ENCODE assay signal across 10 cellular contexts in the genomic region with DNA sequence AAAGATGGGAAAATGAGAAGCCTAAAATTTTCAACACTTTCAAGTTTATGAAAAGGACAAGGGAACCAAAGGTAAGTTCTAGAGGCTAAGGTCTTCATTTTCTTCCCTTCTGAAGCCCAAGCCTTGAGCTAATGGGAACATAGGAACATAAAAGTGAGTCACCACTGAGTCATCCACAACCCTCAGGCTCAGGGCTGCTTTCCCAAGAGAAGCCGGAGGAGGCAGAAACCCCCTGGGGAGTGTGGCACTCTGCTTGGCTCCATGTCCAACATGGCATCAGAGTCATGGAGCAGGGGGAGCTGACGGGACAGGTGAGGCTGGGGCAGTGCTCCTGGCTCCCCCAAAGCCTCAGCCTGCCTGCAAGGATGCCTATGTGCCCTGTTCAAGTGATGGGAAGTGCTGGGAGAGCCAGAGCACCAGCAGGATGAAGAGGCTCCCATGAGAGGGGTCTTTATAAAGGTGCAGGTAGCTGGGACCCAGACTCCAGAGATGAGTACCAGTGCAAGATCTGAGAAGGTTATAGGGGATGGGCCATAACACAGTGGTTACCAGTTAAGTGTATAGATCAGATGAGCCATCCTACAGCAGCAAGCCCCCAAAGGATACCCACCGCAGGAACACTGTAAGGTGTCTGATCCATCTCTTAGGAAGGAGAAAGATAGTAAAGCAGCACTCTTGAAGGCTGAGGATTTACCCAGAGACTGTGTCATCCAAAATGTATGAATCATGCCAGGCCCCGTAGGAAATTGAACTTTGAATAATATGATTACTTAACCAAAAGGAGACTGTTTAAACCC. TPM values are rescaled to one million over a fixed set of nuclear protein-coding genes. Genes with fewer than 3 reads are reported as not detected.
DNase-seq lines count a peak whose midpoint lies in the region; ATAC-seq, FAIRE-seq and TF ChIP-seq lines count a peak whose summit lies in the region.
"Had no signal": no experiment of that assay in that cellular context is flagged by ENCODE, and none has a peak within 500 bp of the region (broad histone marks: within the 10 kb centered on the region; RNA-seq: fewer than 3 reads in every experiment).

No MANE protein-coding gene starts in this region.

- H3K4me3 ChIP-seq in GM23248 (no peak overlapping the region), PC-3 (ENCODE audit: low read length) (peak overlapping the region; percentile 23; the same call in 1 of the 2 replicates), epithelial cell of proximal tubule (ENCODE audit: low read depth, low read length) (no peak overlapping the region), psoas muscle (no peak overlapping the region)
- H3K4me3 ChIP-seq: skin epidermis had no signal

- H4K20me1 ChIP-seq in GM23248 (ENCODE audit: insufficient read depth) (no peaks in the 10 kb centered on the region), PC-3 (ENCODE audit: low read length) (no peaks in the 10 kb centered on the region)

- H3F3A ChIP-seq in GM23248 (ENCODE audit: insufficient read depth) (peaks cover 14% of the 10 kb centered on the region; the same call in 1 of the 2 replicates), PC-3 (ENCODE audit: low read length, unreplicated experiment) (no peaks in the 10 kb centered on the region)

- H3K79me2 ChIP-seq in GM23248 (ENCODE audit: insufficient read depth): no peaks in the 10 kb centered on the region
- H3K79me2 ChIP-seq in PC-3 (ENCODE audit: low read length): no peaks in the 10 kb centered on the region

- H3K9me3 ChIP-seq in GM23248 (ENCODE audit: low read depth) (no peaks in the 10 kb centered on the region), PC-3 (ENCODE audit: low read length) (no peaks in the 10 kb centered on the region), psoas muscle (no peaks in the 10 kb centered on the region)

- TF ChIP-seq CTCF in PC-3 (conservative IDR thresholded peaks at IDR 0.05; ENCODE audit: low read depth, low read length) (0 out of 2 replicates have a peak, but pooled peaks have one; percentile 26), epithelial cell of proximal tubule (conservative IDR thresholded peaks at IDR 0.05; ENCODE audit: low read depth, low read length) (peak; percentile 27), psoas muscle (IDR thresholded peaks at IDR 0.05) (no peak)

- H3K4me1 ChIP-seq in GM23248 (ENCODE audit: insufficient read depth): peaks cover 18% of the 10 kb centered on the region
- H3K4me1 ChIP-seq in PC-3 (ENCODE audit: insufficient read depth, low read length): peaks cover 19% of the 10 kb centered on the region
- no peaks in the 10 kb centered on the region for H3K4me1 ChIP-seq in psoas muscle

- 26 to 27% methylated on average over 4 of the region's 4 CpGs for WGBS in GM23248 (ENCODE audit: low coverage in 1 of 2, low lambda C conversion rate in 2 of 2, missing lambda C conversion rate in 2 of 2), 2 experiments
- WGBS in psoas muscle, 3 donors: 43 to 68% (median 47%) methylated on average over 4 of the region's 4 CpGs

- FAIRE-seq in GM19239 (lab: Jason Lieb, UNC): no peak

- no peaks in the 10 kb centered on the region for H3K36me3 ChIP-seq in GM23248 (ENCODE audit: low read depth)
- no peaks in the 10 kb centered on the region for H3K36me3 ChIP-seq in PC-3 (ENCODE audit: low read depth, low read length)
- H3K36me3 ChIP-seq in psoas muscle (ENCODE audit: insufficient read depth in 1 of 2, low read depth in 1 of 2): no peaks in the 10 kb centered on the region

- H3K9ac ChIP-seq in GM23248 (peak overlapping the region; percentile 6; the same call in 1 of the 2 replicates), PC-3 (ENCODE audit: low read length) (peak overlapping the region; percentile 79)

- intact Hi-C loops in PC-3 (cut with micrococcal nuclease) (loop anchor here (5.0 kb wide), 1 partner anchor 37 kb away; no protein-coding TSS in a partner anchor), psoas muscle (cut with DNase I) (no loop called here)

- no peak overlapping the region; the same call in 1 of the 2 replicates for H2AFZ ChIP-seq in GM23248
- H2AFZ ChIP-seq in PC-3 (ENCODE audit: low read length): peak overlapping the region; percentile 54

- in situ Hi-C loops in GM23248 (cut with MboI): no loop called here

- H3K9me2 ChIP-seq in GM23248 (ENCODE audit: insufficient read depth) (no peaks in the 10 kb centered on the region), PC-3 (replicated peaks; ENCODE audit: low read length) (no peaks in the 10 kb centered on the region)

- H3K4me2 ChIP-seq in GM23248 (ENCODE audit: unreplicated experiment) (peak overlapping the region; percentile 18), PC-3 (ENCODE audit: low read length) (peak overlapping the region; percentile 77)

- no TSS peak for BruUV-seq in PC-3 (replicated peaks; lab: Mats Ljungman, UMichigan)

- H3K27me3 ChIP-seq in GM23248 (replicated peaks; ENCODE audit: insufficient read depth) (0 out of 2 replicates have a peak, but pooled peaks cover 5% of the 10 kb centered on the region), PC-3 (ENCODE audit: low read length) (no peaks in the 10 kb centered on the region), psoas muscle (ENCODE audit: insufficient read depth in 3 of 3, low read length in 2 of 3) (peaks cover 0 to 2% (median 0%) of the 10 kb centered on the region in 3 donors)

- CTCF ChIA-PET in PC-3 (lab: Charles Lee): interaction anchor here (0.7 to 1.0 kb wide), 2 partner anchors 14 to 451 kb away, joined by 4 read pairs; no protein-coding TSS in a partner anchor

- DNase-seq in GM23248 (peak; percentile 93), PC-3 (peak; percentile 96), epithelial cell of proximal tubule (ENCODE audit: low read depth) (peak; percentile 86), psoas muscle (no peak), activated T-cell treated with anti-CD3 and anti-CD28 coated beads for 4 hours (no peak), GM19239 (ENCODE audit: insufficient read length, low spot score) (no peak), NCI-H1105 (lab: John Stamatoyannopoulos, UW) (no peak)
- no peak for DNase-seq in stimulated activated CD4-positive, alpha-beta T cell treated with anti-CD3 and anti-CD28 coated beads, Interleukin-12 subunit alpha, Interleukin-12 subunit beta, amount 100 ng/mL, for 4 hours
- DNase-seq: activated naive CD4-positive, alpha-beta T cell treated with anti-CD3 and anti-CD28 coated beads for 36 hours had no signal

- peak overlapping the region; percentile 33 for H3K27ac ChIP-seq in GM23248
- H3K27ac ChIP-seq in PC-3 (ENCODE audit: low read length): peak overlapping the region; percentile 97
- H3K27ac ChIP-seq in psoas muscle: no peak overlapping the region

- POLR2A ChIA-PET in PC-3 (lab: Charles Lee; ENCODE audit: unreplicated experiment): interaction anchor here (0.5 kb wide), 1 partner anchor 221 kb away, joined by 11 read pairs; no protein-coding TSS in a partner anchor

- ATAC-seq in PC-3 (peak; percentile 94), psoas muscle (peak in 3 of 4 donors; percentile 60 to 63 (median 62))

RNA-seq across cellular contexts. Expression of gene RYR3, which starts 31.8 kb away (rescaled TPM):
- total RNA-seq in GM23248 (2014; rRNA removed; shearing (Covaris generic)): not detected in 2 replicates
- polyA plus RNA-seq in GM23248 (2016; fragmentation: Nextera tagmentation; extraction: Ambion mirVana) (0.26 and 0.28 TPM in 2 replicates), psoas muscle (1 to 10 TPM; 2.5 to 8.3 (median 3.2) TPM)
- total RNA-seq in PC-3 (2014; rRNA removed) (not detected in 2 replicates), epithelial cell of proximal tubule (0.75 TPM in 1 of 2 replicates, not detected in the other), psoas muscle (100 to 1,000 TPM in 2 of 4 donors, 10 to 100 TPM in 2; 24.0 to 159 (median 114) TPM)
- total RNA-seq: activated naive CD4-positive, alpha-beta T cell treated with anti-CD3 and anti-CD28 coated beads for 36 hours had no signal

Comparison
In these comparisons a context has a peak if more than half of its experiments do, and no peak if none do; other contexts are left out.
1. DNase-seq: peak in GM23248 (single experiment), PC-3 (single experiment) and epithelial cell of proximal tubule (single experiment); none in psoas muscle (0 of 2), activated T-cell treated with anti-CD3 and anti-CD28 coated beads for 4 hours (single experiment), GM19239 (single experiment), stimulated activated CD4-positive, alpha-beta T cell treated with anti-CD3 and anti-CD28 coated beads, Interleukin-12 subunit alpha, Interleukin-12 subunit beta, amount 100 ng/mL, for 4 hours (single experiment) and NCI-H1105 (single experiment).
2. RNA of gene RYR3, which starts 31.8 kb away (total RNA-seq): 24.0 to 159 TPM in psoas muscle; 0.75 TPM in epithelial cell of proximal tubule, not detected in GM23248 and not detected in PC-3; every median in the first group is over 10 times any median in the second.